7 cellular contexts compared by ENCODE assay signal in the genomic region with DNA sequence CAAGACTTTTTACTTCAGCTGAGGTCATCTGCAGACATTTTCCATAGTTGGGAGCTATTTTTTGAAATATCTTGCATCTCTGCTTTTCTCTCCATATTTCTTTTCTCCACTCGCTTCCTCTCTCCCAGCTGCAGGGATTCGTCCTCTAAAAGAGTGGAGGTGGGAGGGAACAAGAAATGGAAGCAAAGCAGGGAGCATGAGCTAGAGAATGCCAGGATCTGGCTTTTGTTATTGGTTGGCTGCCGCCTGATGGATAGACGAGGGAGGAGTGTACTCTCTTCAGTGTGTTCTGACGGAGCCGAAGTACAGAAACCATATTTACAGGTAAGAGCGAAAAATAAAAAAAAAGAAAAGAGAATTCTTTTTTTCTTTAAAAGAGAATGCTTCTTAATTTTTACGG. TPM values are rescaled to one million over a fixed set of nuclear protein-coding genes. Genes with fewer than 3 reads are reported as not detected.
DNase-seq lines count a peak whose midpoint lies in the region; ATAC-seq and TF ChIP-seq lines count a peak whose summit lies in the region.

A gene with protein sequence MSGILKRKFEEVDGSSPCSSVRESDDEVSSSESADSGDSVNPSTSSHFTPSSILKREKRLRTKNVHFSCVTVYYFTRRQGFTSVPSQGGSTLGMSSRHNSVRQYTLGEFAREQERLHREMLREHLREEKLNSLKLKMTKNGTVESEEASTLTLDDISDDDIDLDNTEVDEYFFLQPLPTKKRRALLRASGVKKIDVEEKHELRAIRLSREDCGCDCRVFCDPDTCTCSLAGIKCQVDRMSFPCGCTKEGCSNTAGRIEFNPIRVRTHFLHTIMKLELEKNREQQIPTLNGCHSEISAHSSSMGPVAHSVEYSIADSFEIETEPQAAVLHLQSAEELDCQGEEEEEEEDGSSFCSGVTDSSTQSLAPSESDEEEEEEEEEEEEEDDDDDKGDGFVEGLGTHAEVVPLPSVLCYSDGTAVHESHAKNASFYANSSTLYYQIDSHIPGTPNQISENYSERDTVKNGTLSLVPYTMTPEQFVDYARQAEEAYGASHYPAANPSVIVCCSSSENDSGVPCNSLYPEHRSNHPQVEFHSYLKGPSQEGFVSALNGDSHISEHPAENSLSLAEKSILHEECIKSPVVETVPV (plus strand): TSS at position 282 of the 400 bp plus-strand sequence. CDS start 125,368 bp downstream, outside the sequence.

- H3K36me3 Mint-ChIP-seq in neural crest cell (ENCODE audit: low read depth) = no peaks in the 10 kb centered on the region

- no peak within 1 kb of the TSS for H2BK20ac ChIP-seq in IMR-90 (ENCODE audit: low read depth, low read length)

- H3K27me3 Mint-ChIP-seq in neural crest cell (ENCODE audit: low read depth) = no peaks in the 10 kb centered on the region

- H3K4me3 Mint-ChIP-seq in neural crest cell = peak within 1 kb of the TSS; percentile 90

- no peak within 1 kb of the TSS for H2AK5ac ChIP-seq in IMR-90 (ENCODE audit: low read depth, low read length)

- intact Hi-C loops in IMR-90 (cut with micrococcal nuclease) = no loop called here

- WGBS in IMR-90 (ENCODE audit: extremely low coverage in 2 of 2, insufficient read length in 1 of 2), 2 experiments = no CpG with 5 or more reads among the region's 8 CpGs

- H2BK5ac ChIP-seq in IMR-90 (ENCODE audit: low read depth, low read length, poor library complexity, severe bottlenecking) = no peak within 1 kb of the TSS

- H3K23ac ChIP-seq in IMR-90 (ENCODE audit: low read depth, low read length) = no peak within 1 kb of the TSS

- H3K27ac Mint-ChIP-seq in neural crest cell (ENCODE audit: unreplicated experiment) = no peak within 1 kb of the TSS

- dilution Hi-C loops in IMR-90 (cut with HindIII; ENCODE audit: low sequenced_read_pairs, unreplicated experiment) = no loop called here

- H3K36me3 ChIP-seq in IMR-90 (ENCODE audit: control insufficient read depth, insufficient read depth, low read length) = no peaks in the 10 kb centered on the region

- peak; percentile 70 for DNase-seq in IMR-90
- peak; percentile 81 for DNase-seq in SW480 (ENCODE audit: low spot score)
- peak; percentile 74 for DNase-seq in foreskin melanocyte
- DNase-seq in neural crest cell (ENCODE audit: low read depth, low spot score) = peak; percentile 41
- no peak for DNase-seq in GDM1 (lab: John Stamatoyannopoulos, UW)
- no peak for DNase-seq in DMS79 treated with DMSO at 0.1 percent for 48 hours (lab: John Stamatoyannopoulos, UW)

- no peak for TF ChIP-seq POLR2A in IMR-90 (IDR thresholded peaks at IDR 0.05; ENCODE audit: low read depth, low read length)

- no peak within 1 kb of the TSS for H3K18ac ChIP-seq in IMR-90 (ENCODE audit: low read depth, low read length)

- no peak for TF ChIP-seq RAD21 in IMR-90 (IDR thresholded peaks at IDR 0.05; ENCODE audit: low read length)

- BruUV-seq in IMR-90 (replicated peaks; lab: Mats Ljungman, UMichigan) = no TSS peak

- no peak within 1 kb of the TSS for H2AFZ ChIP-seq in IMR-90 (replicated peaks; ENCODE audit: low read length, poor library complexity)

- no peaks in the 10 kb centered on the region for H3K79me1 ChIP-seq in IMR-90 (ENCODE audit: low read depth in 1 of 2, low read length in 2 of 2)

- H3K4me1 Mint-ChIP-seq in neural crest cell = peaks cover 39% of the 10 kb centered on the region

- TF ChIP-seq CTCF in IMR-90 (conservative IDR thresholded peaks at IDR 0.05; ENCODE audit: low read depth, low read length) (no peak), neural crest cell (conservative IDR thresholded peaks at IDR 0.05) (no peak)

- no peak within 1 kb of the TSS for H3K14ac ChIP-seq in IMR-90 (replicated peaks; ENCODE audit: low read depth, low read length)

- peak within 1 kb of the TSS; percentile 54 for H3K4me2 ChIP-seq in IMR-90 (ENCODE audit: low read depth, low read length)

- CTCF ChIA-PET in IMR-90 (lab: Yijun Ruan, JAX) = interaction anchor here (0.8 kb wide), 1 partner anchor 68 kb away, joined by 3 read pairs; no protein-coding TSS in a partner anchor

- ATAC-seq in IMR-90 (ENCODE audit: low read depth) (peak; percentile 100), HG03460 (IDR thresholded peaks at IDR 0.05; ENCODE audit: unreplicated experiment) (no peak)

- H3K9me3 Mint-ChIP-seq in neural crest cell = no peaks in the 10 kb centered on the region

- no peak within 1 kb of the TSS for H3K9ac ChIP-seq in IMR-90 (ENCODE audit: low read depth, low read length)

- H2BK15ac ChIP-seq in IMR-90 (ENCODE audit: low read depth, low read length) = no peak within 1 kb of the TSS

- peak within 1 kb of the TSS; percentile 20 for H3K4me3 ChIP-seq in IMR-90 (ENCODE audit: insufficient read depth, low read depth, low read length)

- H3K9me1 ChIP-seq in IMR-90 (ENCODE audit: insufficient read depth, low read length) = no peaks in the 10 kb centered on the region

- no peak within 1 kb of the TSS for H3K27ac ChIP-seq in IMR-90 (ENCODE audit: insufficient read depth, low read length)

- no peak within 1 kb of the TSS for H4K91ac ChIP-seq in IMR-90 (ENCODE audit: insufficient read depth, low read depth, low read length)

- H3K27me3 ChIP-seq in IMR-90 (ENCODE audit: control insufficient read depth, insufficient read depth, low read length) = no peaks in the 10 kb centered on the region

- no peak within 1 kb of the TSS for H2BK120ac ChIP-seq in IMR-90 (ENCODE audit: low read depth, low read length)

- no peak within 1 kb of the TSS for H3K56ac ChIP-seq in IMR-90 (ENCODE audit: extremely low read depth, insufficient read depth, low read length)

- H3K4ac ChIP-seq in IMR-90 (ENCODE audit: low read depth, low read length) = no peak within 1 kb of the TSS

- H3K4me1 ChIP-seq in IMR-90 (ENCODE audit: control insufficient read depth, insufficient read depth, low read length) = no peaks in the 10 kb centered on the region

- POLR2A ChIA-PET in IMR-90 (lab: Charles Lee; ENCODE audit: unreplicated experiment) = interaction anchor here (0.7 kb wide), 1 partner anchor 23 kb away, joined by 3 read pairs; no protein-coding TSS in a partner anchor

- no peak within 1 kb of the TSS for H4K5ac ChIP-seq in IMR-90 (ENCODE audit: low read depth, low read length)

- H3K9me3 ChIP-seq in IMR-90 (ENCODE audit: control insufficient read depth, insufficient read depth, low read length) = no peaks in the 10 kb centered on the region

- H4K20me1 ChIP-seq in IMR-90 (ENCODE audit: insufficient read depth, low read length) = no peaks in the 10 kb centered on the region

- no peak within 1 kb of the TSS for H4K8ac ChIP-seq in IMR-90 (ENCODE audit: low read depth in 2 of 2, low read length in 2 of 2)

- in situ Hi-C loops in IMR-90 (cut with MboI; ENCODE audit: low sequenced_read_pairs) = no loop called here

- no peak within 1 kb of the TSS for H2AK9ac ChIP-seq in IMR-90 (replicated peaks; ENCODE audit: low read depth, low read length, poor library complexity)

TF ChIP-seq in IMR-90, 13 proteins besides CTCF, POLR2A, EP300 and RAD21:
- TF ChIP-seq NFE2L2 (IDR thresholded peaks at IDR 0.05; ENCODE audit: low read depth, low read length) = no peak
- no peak for TF ChIP-seq MAZ (IDR thresholded peaks at IDR 0.05; ENCODE audit: borderline replicate concordance, low read depth, low read length)
- TF ChIP-seq SMC3 (IDR thresholded peaks at IDR 0.05; ENCODE audit: low read depth, low read length) = no peak

RNA-seq across cellular contexts. Expression of the gene that starts here (rescaled TPM):
- total RNA-seq in IMR-90 (2012; rRNA removed) = 0.56 and 0.72 TPM in 2 replicates
- 0.21 and 0.32 TPM in 2 replicates for polyA plus RNA-seq in IMR-90 (2012; rRNA removed)
- polyA plus RNA-seq in IMR-90 (2012; cell fraction: cytosol; rRNA removed) = 0.05 and 0.08 TPM in 2 replicates
- 0.18 and 0.45 TPM in 2 replicates for polyA plus RNA-seq in IMR-90 (2012; cell fraction: nucleus; rRNA removed; ENCODE audit: low replicate concordance)
- 28.4 and 35.1 TPM in 2 replicates for total RNA-seq in neural crest cell

Comparison
In these comparisons a context has a peak if more than half of its experiments do, and no peak if none do; other contexts are left out.
1. RNA of the gene that starts here (total RNA-seq): 28.4 to 35.1 TPM in neural crest cell; 0.56 to 0.72 TPM in IMR-90; every median in the first group is over 10 times any median in the second.
2. Peak in DNase-seq, ATAC-seq, H3K4me3 ChIP-seq and H3K4me2 ChIP-seq in IMR-90; RNA of the gene not detected or under 1 TPM.
3. DNase-seq: peak in SW480 (single experiment), foreskin melanocyte (single experiment) and neural crest cell (single experiment); none in GDM1 (single experiment) and DMS79 treated with DMSO at 0.1 percent for 48 hours (single experiment).